Comparison of ENCODE assay signal across 8 cellular contexts in genomic region chr16:50067290-50067853, GRCh38. TPM values are rescaled to one million over a fixed set of nuclear protein-coding genes. Genes with fewer than 3 reads are reported as not detected.
DNase-seq lines count a peak whose midpoint lies in the region; ATAC-seq and TF ChIP-seq lines count a peak whose summit lies in the region.

No MANE protein-coding gene starts in this region.

- H3K27me3 Mint-ChIP-seq in activated CD4-positive, alpha-beta memory T cell treated with anti-CD3 and anti-CD28 coated beads for 36 hours, result no peaks in the 10 kb centered on the region

- H3K27me3 ChIP-seq in vagina, result no peaks in the 10 kb centered on the region

- CTCF ChIA-PET in activated CD4-positive, alpha-beta memory T cell treated with anti-CD3 and anti-CD28 coated beads for 36 hours (lab: Charles Lee), result interaction anchor here (0.6 to 5.5 kb wide), 17 partner anchors 11 to 739 kb away, joined by 3 to 88 read pairs (median 4); partner anchors contain the start of genes CNEP1R1 and TENT4B

- peak overlapping the region; percentile 90 for H3K4me3 Mint-ChIP-seq in activated CD4-positive, alpha-beta memory T cell treated with anti-CD3 and anti-CD28 coated beads for 36 hours

- POLR2A ChIA-PET in activated CD4-positive, alpha-beta memory T cell treated with anti-CD3 and anti-CD28 coated beads for 36 hours (lab: Charles Lee), result interaction anchor here (1.2 kb wide), 1 partner anchor 88 kb away, joined by 3 read pairs; no protein-coding TSS in a partner anchor

- H3K4me3 ChIP-seq in fibroblast of the aortic adventitia (ENCODE audit: low read depth, low read length) (peak overlapping the region; percentile 42), retinal pigment epithelial cell (ENCODE audit: low read length) (peak overlapping the region; percentile 4), vagina (peak overlapping the region in 1 of 2 donors; percentile 77)

- peak; percentile 10 for DNase-seq in COLO829 (ENCODE audit: low spot score)
- DNase-seq in NCI-H1694 (lab: John Stamatoyannopoulos, UW), result peak; percentile 41
- peak; percentile 57 for DNase-seq in activated CD4-positive, alpha-beta memory T cell treated with anti-CD3 and anti-CD28 coated beads for 36 hours
- DNase-seq in fibroblast of the aortic adventitia (ENCODE audit: low read depth), result peak; percentile 70
- peak; percentile 20 for DNase-seq in retinal pigment epithelial cell (ENCODE audit: low read depth)
- no peak for DNase-seq in mesenteric fat pad (ENCODE audit: low spot score)
- DNase-seq in vagina (ENCODE audit: extremely low spot score in 2 of 2), result no peak

- no peaks in the 10 kb centered on the region for H3K9me3 ChIP-seq in vagina

- TF ChIP-seq CTCF in fibroblast of the aortic adventitia (IDR thresholded peaks at IDR 0.05; ENCODE audit: insufficient read depth, low read length) (peak; percentile 72), retinal pigment epithelial cell (conservative IDR thresholded peaks at IDR 0.05; ENCODE audit: low read depth, low read length) (peak; percentile 73), vagina (IDR thresholded peaks at IDR 0.05) (peak in 1 of 3 experiments; percentile 15)

- intact Hi-C loops in activated CD4-positive, alpha-beta memory T cell treated with anti-CD3 and anti-CD28 coated beads for 36 hours (cut with micrococcal nuclease), result loop anchor here (1.0 to 5.0 kb wide), 5 partner anchors 35 to 200 kb away; partner anchors contain the start of gene ADCY7
- intact Hi-C loops in vagina (cut with DNase I), result no loop called here

- peaks cover 0 to 17% of the 10 kb centered on the region in 2 donors for H3K36me3 ChIP-seq in vagina

- H3K36me3 Mint-ChIP-seq in activated CD4-positive, alpha-beta memory T cell treated with anti-CD3 and anti-CD28 coated beads for 36 hours, result peaks cover 19% of the 10 kb centered on the region

- peak overlapping the region; percentile 34 for H3K27ac Mint-ChIP-seq in activated CD4-positive, alpha-beta memory T cell treated with anti-CD3 and anti-CD28 coated beads for 36 hours

- H3K27ac ChIP-seq in vagina, result no peak overlapping the region

- ATAC-seq in GM21367 (IDR thresholded peaks at IDR 0.05; ENCODE audit: unreplicated experiment), result peak; percentile 30

- no peak for TF ChIP-seq POLR2A in vagina (IDR thresholded peaks at IDR 0.05)

- H3K4me1 Mint-ChIP-seq in activated CD4-positive, alpha-beta memory T cell treated with anti-CD3 and anti-CD28 coated beads for 36 hours (ENCODE audit: low read depth), result peaks cover 34% of the 10 kb centered on the region

- H3K4me1 ChIP-seq in vagina, result peaks cover 18% of the 10 kb centered on the region

- no peaks in the 10 kb centered on the region for H3K9me3 Mint-ChIP-seq in activated CD4-positive, alpha-beta memory T cell treated with anti-CD3 and anti-CD28 coated beads for 36 hours

RNA-seq across cellular contexts. Expression of gene HEATR3, which starts 1.6 kb away (rescaled TPM):
- 10 to 100 TPM; 17.6 to 18.6 TPM for total RNA-seq in activated CD4-positive, alpha-beta memory T cell treated with anti-CD3 and anti-CD28 coated beads for 36 hours
- total RNA-seq in fibroblast of the aortic adventitia (ENCODE audit: low replicate concordance) (14.8 and 18.8 TPM in 2 replicates), mesenteric fat pad (22.4 TPM), vagina (16.5 TPM)

RNA-seq across cellular contexts. Expression of gene CNEP1R1, which starts 42.3 kb away (rescaled TPM):
- total RNA-seq in activated CD4-positive, alpha-beta memory T cell treated with anti-CD3 and anti-CD28 coated beads for 36 hours, result 10 to 100 TPM; 23.9 to 24.5 TPM
- total RNA-seq in fibroblast of the aortic adventitia (ENCODE audit: low replicate concordance) (19.1 and 38.5 TPM in 2 replicates), mesenteric fat pad (23.5 TPM), vagina (20.4 TPM)

Comparison
In these comparisons a context has a peak if more than half of its experiments do, and no peak if none do; other contexts are left out.
1. DNase-seq: peak in COLO829 (single experiment), NCI-H1694 (single experiment), activated CD4-positive, alpha-beta memory T cell treated with anti-CD3 and anti-CD28 coated beads for 36 hours (single experiment), fibroblast of the aortic adventitia (single experiment) and retinal pigment epithelial cell (single experiment); none in mesenteric fat pad (single experiment) and vagina (0 of 2).